Comparison of ENCODE assay signal across 1 cellular context in genomic region chr15:87631775-87632174, GRCh38.
TF ChIP-seq lines count a peak whose summit lies in the region.

No MANE protein-coding gene starts in this region.

TF ChIP-seq in K562, 482 proteins besides CTCF, POLR2A, EP300 and RAD21 (continued from another document):
- TF ChIP-seq CBX8 (IDR thresholded peaks at IDR 0.05; ENCODE audit: borderline replicate concordance, extremely low read depth, low read depth, low read length, poor library complexity, severe bottlenecking) (no peak), PURB (CRISPR knock-in tag; IDR thresholded peaks at IDR 0.05; ENCODE audit: low read depth) (no peak), RBBP5 (IDR thresholded peaks at IDR 0.05; ENCODE audit: borderline replicate concordance, insufficient read depth, low read length, poor library complexity, severe bottlenecking) (no peak), ZNF395 (CRISPR knock-in tag; IDR thresholded peaks at IDR 0.05) (no peak)
